ENCODE assay signal across 30 cellular contexts in the genomic region with DNA sequence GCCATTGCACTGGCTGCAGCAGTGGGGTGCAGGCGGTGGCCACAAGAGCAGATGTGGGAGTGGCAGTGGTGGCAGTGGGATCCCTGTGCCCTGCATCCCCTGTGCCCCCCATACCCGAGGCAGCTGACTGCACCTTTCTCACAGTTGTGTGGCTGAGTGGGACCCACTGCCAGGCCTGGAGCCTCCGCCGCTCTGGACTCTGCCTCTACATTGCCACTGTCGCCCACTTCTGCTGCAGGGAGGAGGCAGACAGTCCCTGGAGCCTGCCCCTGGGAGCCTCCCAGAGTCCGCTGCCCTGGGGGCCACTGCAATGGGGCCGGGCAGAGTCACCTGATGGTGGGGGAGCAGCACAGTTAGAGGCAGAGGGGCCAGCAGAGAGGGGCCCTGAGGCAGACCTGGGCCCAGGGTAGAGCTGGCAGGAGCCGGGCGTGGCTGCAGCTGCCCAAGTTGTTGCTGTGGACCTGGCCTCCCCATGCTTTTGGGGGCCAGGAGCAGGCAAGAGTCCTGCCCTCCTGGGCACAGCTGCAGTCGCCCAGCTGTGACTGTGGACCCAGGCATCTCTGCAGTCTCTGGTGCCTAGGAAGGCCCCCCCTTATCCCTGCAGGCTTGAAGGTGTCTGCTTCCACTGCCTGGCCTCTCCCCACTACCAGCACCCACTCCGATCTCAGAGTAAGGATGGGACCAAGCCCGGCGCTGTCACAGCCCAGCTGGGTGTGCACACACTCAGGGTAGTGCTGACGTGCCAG. TPM values are rescaled to one million over a fixed set of nuclear protein-coding genes. Genes with fewer than 3 reads are reported as not detected.
"Had no signal": no experiment of that assay in that cellular context is flagged by ENCODE, and none has a peak within 500 bp of the region (broad histone marks: within the 10 kb centered on the region; RNA-seq: fewer than 3 reads in every experiment).

No MANE protein-coding gene starts in this region.

- DNase-seq: colonic mucosa; effector CD8-positive, alpha-beta T cell; endodermal cell; foreskin fibroblast; heart right ventricle; hippocampal formation; left cardiac atrium; left lung; mesenchymal stem cell; mucosa of descending colon; naive B cell; right lobe of liver; small intestine; stimulated activated CD4-positive, alpha-beta T cell treated with anti-CD3 and anti-CD28 coated beads, Interleukin-12 subunit alpha, Interleukin-12 subunit beta, amount 100 ng/mL, for 4 hours; stimulated activated CD4-positive, alpha-beta T cell treated with anti-CD3 and anti-CD28 coated beads, Interleukin-1b, Interleukin-23, amount 100 ng/mL, for 48 hours; stimulated activated CD4-positive, alpha-beta T cell treated with anti-CD3 and anti-CD28 coated beads, Interleukin-4, amount 100 ng/mL, for 1 hour; stimulated activated naive CD4-positive, alpha-beta T cell treated with Interleukin-2 at 50 U/mL for 16 hours; stomach; thyroid gland had no signal

- H3K27me3 ChIP-seq: colonic mucosa, right lobe of liver, thyroid gland had no signal

- H3K4me3 ChIP-seq: colonic mucosa, gastroesophageal sphincter, heart right ventricle, left lung, mucosa of descending colon, psoas muscle, right lobe of liver, stomach, thyroid gland had no signal

- H3K9me3 ChIP-seq: colonic mucosa, gastroesophageal sphincter, heart right ventricle, left lung, mucosa of descending colon, psoas muscle, right lobe of liver, stomach, thyroid gland had no signal

- H3K36me3 Mint-ChIP-seq: mesothelial cell of epicardium; natural killer cell treated with Interleukin-12 subunit alpha and Interleukin-12 subunit beta and Interleukin-15 and Interleukin-18, amount 100 ng/mL, for 72 hours; stimulated activated effector memory CD8-positive, alpha-beta T cell treated with anti-CD3 and anti-CD28 coated beads, Interleukin-12 subunit alpha, Interleukin-12 subunit beta, amount 100 ng/mL, for 72 hours; type B pancreatic cell had no signal

- H3K4me1 Mint-ChIP-seq: naive B cell had no signal

- ATAC-seq: esophagus mucosa; gastroesophageal sphincter; heart right ventricle; left cardiac atrium; left lung; mucosa of descending colon; natural killer cell treated with Interleukin-12 subunit alpha and Interleukin-12 subunit beta and Interleukin-15 and Interleukin-18, amount 100 ng/mL, for 72 hours; right lobe of liver had no signal

- H3K36me3 ChIP-seq: colonic mucosa, gastroesophageal sphincter, heart right ventricle, left lung, right lobe of liver, stomach, thyroid gland had no signal

- H3K27ac Mint-ChIP-seq: dendritic cell treated with granulocyte-macrophage colony-stimulating factor and Interleukin-4, amounts not matched to agents 40 ng/mL and 50 ng/mL, for 4 days; endodermal cell; mesothelial cell of epicardium; natural killer cell treated with Interleukin-12 subunit alpha and Interleukin-12 subunit beta and Interleukin-15 and Interleukin-18, amount 100 ng/mL, for 72 hours; stimulated activated effector memory CD8-positive, alpha-beta T cell treated with anti-CD3 and anti-CD28 coated beads, Interleukin-12 subunit alpha, Interleukin-12 subunit beta, amount 100 ng/mL, for 72 hours; type B pancreatic cell had no signal

- H3K4me1 ChIP-seq: colonic mucosa, gastroesophageal sphincter, left lung, right lobe of liver, stomach had no signal

- H3K27ac ChIP-seq: colonic mucosa, epithelial cell of prostate, gastroesophageal sphincter, heart right ventricle, left lung, psoas muscle, right lobe of liver, stomach, thyroid gland had no signal

- H3K9me3 Mint-ChIP-seq: dendritic cell treated with granulocyte-macrophage colony-stimulating factor and Interleukin-4, amounts not matched to agents 40 ng/mL and 50 ng/mL, for 4 days; endodermal cell; mesothelial cell of epicardium; natural killer cell treated with Interleukin-12 subunit alpha and Interleukin-12 subunit beta and Interleukin-15 and Interleukin-18, amount 100 ng/mL, for 72 hours; neural crest cell; stimulated activated effector memory CD8-positive, alpha-beta T cell treated with anti-CD3 and anti-CD28 coated beads, Interleukin-12 subunit alpha, Interleukin-12 subunit beta, amount 100 ng/mL, for 72 hours; type B pancreatic cell had no signal

- H3K4me3 Mint-ChIP-seq: dendritic cell treated with granulocyte-macrophage colony-stimulating factor and Interleukin-4, amounts not matched to agents 40 ng/mL and 50 ng/mL, for 4 days; endodermal cell; mesothelial cell of epicardium; natural killer cell treated with Interleukin-12 subunit alpha and Interleukin-12 subunit beta and Interleukin-15 and Interleukin-18, amount 100 ng/mL, for 72 hours; neural crest cell; stimulated activated effector memory CD8-positive, alpha-beta T cell treated with anti-CD3 and anti-CD28 coated beads, Interleukin-12 subunit alpha, Interleukin-12 subunit beta, amount 100 ng/mL, for 72 hours; type B pancreatic cell had no signal

RNA-seq across cellular contexts. Expression of a gene that starts 22.2 kb away (rescaled TPM):
- total RNA-seq: urinary bladder had no signal
